Comparison of ENCODE assay signal across 19 cellular contexts in genomic region chr10:72338180-72338579, GRCh38. TPM values are rescaled to one million over a fixed set of nuclear protein-coding genes. Genes with fewer than 3 reads are reported as not detected.
DNase-seq lines count a peak whose midpoint lies in the region; ATAC-seq and TF ChIP-seq lines count a peak whose summit lies in the region.
"Had no signal": no experiment of that assay in that cellular context is flagged by ENCODE, and none has a peak within 500 bp of the region (broad histone marks: within the 10 kb centered on the region; RNA-seq: fewer than 3 reads in every experiment).

No MANE protein-coding gene starts in this region.

- peak overlapping the region; percentile 32; the same call in 1 of the 2 replicates for H3K27ac ChIP-seq in DND-41 (ENCODE audit: low read length)
- H3K27ac ChIP-seq: BLaER1 treated with 17β-estradiol and CSF1 and Interleukin-3, amounts not matched to agents 10 nM and 100 nM; KMS-11 had no signal

- H3K4me3 Mint-ChIP-seq in activated T-cell treated with anti-CD3 and anti-CD28 coated beads, Interleukin-2, amount 50 U/mL, for 72 hours: no peak overlapping the region
- H3K4me3 Mint-ChIP-seq in T-helper 17 cell (no peak overlapping the region), osteocyte (ENCODE audit: unreplicated experiment) (no peak overlapping the region)
- H3K4me3 Mint-ChIP-seq: H9 had no signal

- H4K20me1 ChIP-seq in DND-41 (ENCODE audit: insufficient read depth, low read length): no peaks in the 10 kb centered on the region

- peaks cover 6 to 9% of the 10 kb centered on the region in 2 donors for H3K36me3 Mint-ChIP-seq in activated T-cell treated with anti-CD3 and anti-CD28 coated beads, Interleukin-2, amount 50 U/mL, for 72 hours (ENCODE audit: insufficient read depth in 2 of 2)
- H3K36me3 Mint-ChIP-seq in T-helper 17 cell (ENCODE audit: low read depth): peaks cover 2% of the 10 kb centered on the region
- H3K36me3 Mint-ChIP-seq in osteocyte (ENCODE audit: unreplicated experiment): peaks cover 28% of the 10 kb centered on the region

- H3K79me2 ChIP-seq in DND-41 (ENCODE audit: insufficient read depth, low read length): peaks cover 18% of the 10 kb centered on the region

- ATAC-seq in activated T-cell treated with anti-CD3 and anti-CD28 coated beads, Interleukin-2, amount 50 U/mL, for 72 hours (replicated peaks in 1 of 2): no peak
- ATAC-seq in DND-41 (ENCODE audit: insufficient read depth, low read depth): no peak
- ATAC-seq in T-helper 17 cell: no peak
- ATAC-seq in HG03159 (IDR thresholded peaks at IDR 0.05; ENCODE audit: unreplicated experiment): no peak
- ATAC-seq: HepG2 had no signal

- DNase-seq in activated T-cell treated with anti-CD3 and anti-CD28 coated beads, Interleukin-2, amount 50 U/mL, for 72 hours: no peak
- no peak for DNase-seq in activated T-cell treated with anti-CD3 and anti-CD28 coated beads, Interleukin-2, amount 50 U/mL, for 1 hour
- DNase-seq in DND-41 (no peak), T-helper 17 cell (no peak), osteocyte (ENCODE audit: extremely low spot score, unreplicated experiment) (no peak), globus pallidus (ENCODE audit: low spot score) (no peak)
- DNase-seq: GDM1, H9, NCI-H1417, NCI-H187, NCI-H2107, NCI-H2227 treated with DMSO at 0.1 percent for 48 hours, NCI-H510A treated with DMSO at 0.1 percent for 48 hours, NCI-H774, SHP77 treated with DMSO at 0.1 percent for 48 hours had no signal

- H3K4me1 ChIP-seq in DND-41 (ENCODE audit: insufficient read depth, low read length): peaks cover 49% of the 10 kb centered on the region

- no peak overlapping the region for H3K9ac ChIP-seq in DND-41 (ENCODE audit: low read depth, low read length)
- H3K9ac ChIP-seq: KMS-11 had no signal

- H3K4me1 Mint-ChIP-seq in activated T-cell treated with anti-CD3 and anti-CD28 coated beads, Interleukin-2, amount 50 U/mL, for 72 hours (ENCODE audit: low read depth): peaks cover 59% of the 10 kb centered on the region
- H3K4me1 Mint-ChIP-seq in T-helper 17 cell: peaks cover 36% of the 10 kb centered on the region
- peaks cover 41% of the 10 kb centered on the region for H3K4me1 Mint-ChIP-seq in osteocyte (ENCODE audit: unreplicated experiment)

- H3K4me2 ChIP-seq in DND-41 (ENCODE audit: insufficient read depth, low read length): no peak overlapping the region
- H3K4me2 ChIP-seq: KMS-11 had no signal

- H3K27me3 Mint-ChIP-seq in activated T-cell treated with anti-CD3 and anti-CD28 coated beads, Interleukin-2, amount 50 U/mL, for 72 hours (ENCODE audit: low read depth): no peaks in the 10 kb centered on the region
- no peaks in the 10 kb centered on the region for H3K27me3 Mint-ChIP-seq in T-helper 17 cell
- H3K27me3 Mint-ChIP-seq in osteocyte (ENCODE audit: unreplicated experiment): no peaks in the 10 kb centered on the region

- H3K27ac Mint-ChIP-seq in activated T-cell treated with anti-CD3 and anti-CD28 coated beads, Interleukin-2, amount 50 U/mL, for 72 hours: peak overlapping the region; percentile 13
- peak overlapping the region; percentile 86 for H3K27ac Mint-ChIP-seq in T-helper 17 cell
- peak overlapping the region; percentile 18 for H3K27ac Mint-ChIP-seq in osteocyte (ENCODE audit: unreplicated experiment)

- TF ChIP-seq CTCF in DND-41 (IDR thresholded peaks at IDR 0.05; ENCODE audit: borderline replicate concordance, extremely low read depth, low read length, poor library complexity, severe bottlenecking) (no peak), osteocyte (IDR thresholded peaks at IDR 0.05) (no peak)

- H3K9me3 ChIP-seq in DND-41 (ENCODE audit: insufficient read depth, low read length, severe bottlenecking) (no peaks in the 10 kb centered on the region), T-helper 17 cell (ENCODE audit: control insufficient read depth, low read length, poor library complexity, severe bottlenecking) (no peaks in the 10 kb centered on the region)
- H3K9me3 ChIP-seq: BLaER1 treated with 17β-estradiol and CSF1 and Interleukin-3, amounts not matched to agents 10 nM and 100 nM had no signal

- no peaks in the 10 kb centered on the region for H3K9me3 Mint-ChIP-seq in activated T-cell treated with anti-CD3 and anti-CD28 coated beads, Interleukin-2, amount 50 U/mL, for 72 hours
- H3K9me3 Mint-ChIP-seq in osteocyte (ENCODE audit: unreplicated experiment): no peaks in the 10 kb centered on the region
- H3K9me3 Mint-ChIP-seq: H9 had no signal

- H3K27me3 ChIP-seq in DND-41 (ENCODE audit: insufficient read depth, low read length, poor library complexity): no peaks in the 10 kb centered on the region
- H3K27me3 ChIP-seq: BLaER1 treated with 17β-estradiol and CSF1 and Interleukin-3, amounts not matched to agents 10 nM and 100 nM had no signal

- no peak overlapping the region for H3K4me3 ChIP-seq in DND-41 (ENCODE audit: low read depth in 1 of 2, low read length in 2 of 2)
- H3K4me3 ChIP-seq: BLaER1 treated with 17β-estradiol and CSF1 and Interleukin-3, amounts not matched to agents 10 nM and 100 nM had no signal

- no peak overlapping the region for H2AFZ ChIP-seq in DND-41 (ENCODE audit: low read depth, low read length)

- H3K36me3 ChIP-seq in DND-41 (ENCODE audit: insufficient read depth, low read length): peaks cover 78% of the 10 kb centered on the region

RNA-seq across cellular contexts. Expression of gene DNAJB12, which starts 16.5 kb away (rescaled TPM):
- 10 to 100 TPM; 24.1 to 25.2 TPM for total RNA-seq in activated T-cell treated with anti-CD3 and anti-CD28 coated beads, Interleukin-2, amount 50 U/mL, for 72 hours
- total RNA-seq in T-helper 17 cell (10 to 100 TPM; 32.7 to 42.9 TPM), osteocyte (42.4 and 43.0 TPM in 2 replicates)

Comparison
In these comparisons a context has a peak if more than half of its experiments do, and no peak if none do; other contexts are left out.
1. H3K27ac Mint-ChIP-seq: peak in every context shown above with its lines; median percentile 86 in T-helper 17 cell; 18 in osteocyte; 13 in activated T-cell treated with anti-CD3 and anti-CD28 coated beads, Interleukin-2, amount 50 U/mL, for 72 hours.